In the genomic region with DNA sequence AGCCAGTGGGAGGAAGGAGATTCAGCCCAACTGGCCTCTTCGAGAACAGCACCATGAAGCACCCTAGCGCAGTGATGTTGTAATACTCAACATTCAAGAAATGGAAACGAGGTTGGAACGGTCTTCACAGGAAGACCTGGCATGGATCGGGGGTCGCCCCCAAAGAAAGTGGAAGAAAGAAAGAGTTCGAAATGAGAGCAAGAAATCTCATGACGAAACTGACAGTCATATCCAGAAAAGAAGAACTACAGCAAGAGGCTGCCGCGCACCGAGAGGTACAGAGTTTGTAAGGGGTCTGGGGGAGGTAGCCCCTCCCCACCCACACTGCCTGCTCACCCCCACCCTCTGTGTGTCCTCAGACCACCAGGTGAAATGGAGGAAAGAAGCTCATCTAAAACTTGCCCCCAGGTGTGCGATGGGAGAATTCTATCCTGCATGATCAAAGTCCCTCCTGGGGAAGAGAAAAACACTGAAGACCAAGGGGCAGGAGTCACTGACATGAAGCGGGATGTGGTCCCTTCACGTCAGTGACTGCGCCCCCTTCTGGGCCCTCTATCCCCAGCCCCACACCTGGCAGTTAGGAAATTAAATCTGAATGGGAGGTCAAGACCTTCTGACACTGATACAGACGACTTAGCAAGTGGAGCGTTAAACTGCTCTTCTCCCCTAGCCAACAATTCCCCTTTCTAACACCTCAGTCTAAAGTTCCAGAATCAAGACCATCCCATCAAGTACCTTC, we compare ENCODE assay signal across 18 cellular contexts. TPM values are rescaled to one million over a fixed set of nuclear protein-coding genes. Genes with fewer than 3 reads are reported as not detected.
A peak's percentile ranks its signal among the peaks of the same experiment; 100 is the strongest.
DNase-seq lines count a peak whose midpoint lies in the region; ATAC-seq and TF ChIP-seq lines count a peak whose summit lies in the region.
"Had no signal": no experiment of that assay in that cellular context is flagged by ENCODE, and none has a peak within 500 bp of the region (broad histone marks: within the 10 kb centered on the region; RNA-seq: fewer than 3 reads in every experiment).

No MANE protein-coding gene starts in this region.

- no peak overlapping the region for H3K18ac ChIP-seq in neuronal stem cell (ENCODE audit: low read length)

- no peak overlapping the region for H2BK120ac ChIP-seq in neuronal stem cell (ENCODE audit: low read depth, low read length)

- WGBS in neuronal stem cell (ENCODE audit: extremely low coverage in 2 of 2, insufficient read length in 2 of 2, insufficient replicate concordance in 1 of 2), 2 donors: no CpG with 5 or more reads among the region's 17 CpGs

- H3K36me3 ChIP-seq in neuronal stem cell (replicated peaks in 1 of 2; ENCODE audit: control insufficient read depth in 2 of 2, insufficient read depth in 2 of 2, low read length in 2 of 2): peaks cover 0 to 5% of the 10 kb centered on the region in 2 donors
- H3K36me3 ChIP-seq: ovary had no signal

- H3K23ac ChIP-seq in neuronal stem cell (ENCODE audit: low read depth, low read length, poor library complexity): no peak overlapping the region

- H3K36me3 Mint-ChIP-seq in osteocyte (ENCODE audit: unreplicated experiment): no peaks in the 10 kb centered on the region

- H3K4me1 ChIP-seq in neuronal stem cell (ENCODE audit: control insufficient read depth in 2 of 2, insufficient read depth in 1 of 2, low read depth in 1 of 2, low read length in 2 of 2): peaks cover 17 to 21% of the 10 kb centered on the region in 2 donors

- no peak overlapping the region for H2BK15ac ChIP-seq in neuronal stem cell (ENCODE audit: low read length)

- no peak overlapping the region for H4K91ac ChIP-seq in neuronal stem cell (ENCODE audit: low read depth, low read length, poor library complexity)

- no peak overlapping the region for H2AK5ac ChIP-seq in neuronal stem cell (ENCODE audit: low read depth, low read length)

- no peak for TF ChIP-seq CTCF in osteocyte (IDR thresholded peaks at IDR 0.05)

- H2AFZ ChIP-seq in neuronal stem cell (ENCODE audit: low read length): no peak overlapping the region

- H4K8ac ChIP-seq in neuronal stem cell (ENCODE audit: low read depth, low read length): no peak overlapping the region

- no peak overlapping the region for H3K27ac Mint-ChIP-seq in osteocyte (ENCODE audit: unreplicated experiment)

- peak; percentile 48 for ATAC-seq in GM21717 (IDR thresholded peaks at IDR 0.05; ENCODE audit: unreplicated experiment)
- ATAC-seq: stimulated activated naive CD8-positive, alpha-beta T cell treated with anti-CD3 and anti-CD28 coated beads, Interleukin-15, Interleukin-2, amounts not matched to agents 100 U/mL and 50 U/mL, for 24 hours had no signal

- no peaks in the 10 kb centered on the region for H3K9me3 Mint-ChIP-seq in osteocyte (ENCODE audit: unreplicated experiment)

- H3K27ac ChIP-seq in neuronal stem cell (replicated peaks; ENCODE audit: low read length): no peak overlapping the region
- H3K27ac ChIP-seq: 22Rv1, ovary had no signal

- no peak overlapping the region for H3K4me3 Mint-ChIP-seq in osteocyte (ENCODE audit: unreplicated experiment)

- no peak overlapping the region for H2BK12ac ChIP-seq in neuronal stem cell (ENCODE audit: low read length)

- no peak overlapping the region for H3K4ac ChIP-seq in neuronal stem cell (ENCODE audit: low read length)

- H3K27me3 Mint-ChIP-seq in osteocyte (ENCODE audit: unreplicated experiment): no peaks in the 10 kb centered on the region

- no peak overlapping the region for H3K4me2 ChIP-seq in neuronal stem cell (ENCODE audit: insufficient read depth, low read length, poor library complexity, severe bottlenecking)

- peaks cover 3% of the 10 kb centered on the region for H3K79me1 ChIP-seq in neuronal stem cell (ENCODE audit: low read depth, low read length)

- H3K4me3 ChIP-seq in neuronal stem cell (ENCODE audit: low read length in 2 of 2): no peak overlapping the region
- H3K4me3 ChIP-seq: ovary had no signal

- peak; percentile 23 for DNase-seq in DMS53 (lab: John Stamatoyannopoulos, UW)
- DNase-seq in DMS53 treated with DMSO at 0.1 percent for 48 hours (lab: John Stamatoyannopoulos, UW; ENCODE audit: unreplicated experiment): no peak
- DNase-seq in NCI-H69 (lab: John Stamatoyannopoulos, UW): peak; percentile 7
- DNase-seq in osteocyte (ENCODE audit: extremely low spot score, unreplicated experiment): peak; percentile 72
- no peak for DNase-seq in amniotic stem cell (lab: John Stamatoyannopoulos, UW)
- DNase-seq in SW 1271 (lab: John Stamatoyannopoulos, UW): no peak
- DNase-seq in neuronal stem cell (ENCODE audit: low spot score): no peak
- DNase-seq: activated CD4-positive, alpha-beta T cell treated with anti-CD3 and anti-CD28 coated beads, Interleukin-2, amount 50 U/mL, for 48 hours; amygdala; DMS79; NCI-H187 treated with DMSO at 0.1 percent for 48 hours; stimulated activated CD4-positive, alpha-beta T cell treated with anti-CD3 and anti-CD28 coated beads, Interleukin-1b, Interleukin-23, amount 100 ng/mL, for 48 hours; stimulated activated naive CD8-positive, alpha-beta T cell treated with anti-CD3 and anti-CD28 coated beads, Interleukin-15, Interleukin-2, amounts not matched to agents 100 U/mL and 50 U/mL, for 24 hours had no signal

- H3K27me3 ChIP-seq in neuronal stem cell (ENCODE audit: control insufficient read depth in 3 of 3, insufficient read depth in 3 of 3, low read depth in 1 of 3, low read length in 3 of 3): peaks cover 0 to 4% (median 0%) of the 10 kb centered on the region in 3 experiments
- H3K27me3 ChIP-seq: ovary had no signal

- H3K9ac ChIP-seq in neuronal stem cell (ENCODE audit: low read depth, low read length, poor library complexity): no peak overlapping the region

- no peak overlapping the region for H2BK5ac ChIP-seq in neuronal stem cell (ENCODE audit: low read length)

- peaks cover 0 to 7% of the 10 kb centered on the region in 2 donors for H3K9me3 ChIP-seq in neuronal stem cell (replicated peaks in 1 of 2; ENCODE audit: control insufficient read depth in 2 of 2, insufficient read depth in 1 of 2, low read depth in 1 of 2, low read length in 2 of 2)
- H3K9me3 ChIP-seq: ovary had no signal

- no peak overlapping the region for H3K14ac ChIP-seq in neuronal stem cell (ENCODE audit: low read length)

- peaks cover 9% of the 10 kb centered on the region for H3K4me1 Mint-ChIP-seq in osteocyte (ENCODE audit: unreplicated experiment)

RNA-seq across cellular contexts. Expression of gene SPATA19, which starts 52.9 kb away (rescaled TPM):
- total RNA-seq in osteocyte: not detected in 2 replicates
- not detected for polyA plus RNA-seq in neuronal stem cell (2013, experiment 1 of 2)
- polyA plus RNA-seq in neuronal stem cell (2013, experiment 2 of 2): not detected
- total RNA-seq: frontal cortex, lower leg skin, ovary had no signal
- polyA plus RNA-seq: ovary had no signal

RNA-seq across cellular contexts. Expression of gene IGSF9B, which starts 58.6 kb away (rescaled TPM):
- total RNA-seq in osteocyte: 2.7 and 3.8 TPM in 2 replicates
- 3.9 TPM for polyA plus RNA-seq in neuronal stem cell (2013, experiment 1 of 2)
- polyA plus RNA-seq in neuronal stem cell (2013, experiment 2 of 2): 3.8 TPM

Comparison
In these comparisons a context has a peak if more than half of its experiments do, and no peak if none do; other contexts are left out.
1. DNase-seq: peak in DMS53 (single experiment), NCI-H69 (single experiment) and osteocyte (single experiment); none in DMS53 treated with DMSO at 0.1 percent for 48 hours (single experiment), amniotic stem cell (single experiment), SW 1271 (0 of 2) and neuronal stem cell (single experiment).